Comparison of ENCODE assay signal across 8 cellular contexts in the genomic region with DNA sequence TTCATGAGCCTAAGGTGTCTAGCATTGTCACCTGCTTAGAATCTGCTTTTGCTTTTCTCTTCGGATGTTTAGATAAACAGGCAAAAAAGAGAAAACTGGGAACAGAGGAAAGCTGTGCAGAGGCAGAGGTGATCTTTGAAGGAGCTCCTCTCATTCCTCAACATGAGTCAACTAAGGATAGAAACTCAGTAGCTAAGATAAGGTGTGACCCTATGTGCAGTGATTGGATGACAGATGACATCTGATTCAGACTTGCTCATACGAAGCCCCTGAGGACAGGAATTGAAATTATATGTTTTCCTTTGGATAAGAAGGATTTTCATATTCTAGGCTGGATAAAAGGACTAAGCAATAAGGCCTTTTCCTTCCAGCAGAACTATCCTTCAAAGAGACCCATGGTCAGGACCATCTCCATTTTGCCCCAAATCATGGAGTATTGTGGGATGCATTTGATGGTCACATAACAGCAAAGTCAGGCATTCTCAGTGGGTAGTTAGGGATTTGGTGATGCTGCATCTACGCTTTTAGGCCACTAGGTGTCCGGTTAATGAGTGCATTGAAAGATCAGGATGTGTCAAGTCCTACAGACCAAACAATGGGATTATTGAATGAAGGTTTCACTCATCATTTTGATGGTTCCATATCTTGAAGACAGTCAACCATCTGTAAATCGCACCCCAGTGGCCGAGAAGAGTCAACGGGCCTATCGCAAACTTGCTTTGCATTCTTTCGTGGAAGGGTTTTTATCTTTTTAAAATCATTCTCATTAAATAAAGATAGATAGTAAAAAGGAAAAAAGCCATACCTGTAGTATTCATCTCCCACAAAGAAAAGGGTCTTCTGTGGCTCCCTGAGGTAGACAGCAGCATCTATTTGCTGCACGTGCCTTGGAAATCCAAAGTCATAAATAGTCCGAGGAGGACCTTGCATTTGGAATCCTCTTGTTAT. TPM values are rescaled to one million over a fixed set of nuclear protein-coding genes. Genes with fewer than 3 reads are reported as not detected.
A peak's percentile ranks its signal among the peaks of the same experiment; 100 is the strongest.
DNase-seq lines count a peak whose midpoint lies in the region; ATAC-seq and TF ChIP-seq lines count a peak whose summit lies in the region.

No MANE protein-coding gene starts in this region.

- H3K27ac Mint-ChIP-seq in T-helper 2 cell treated with Interferon-gamma antibody and Interleukin-4, amounts not matched to agents 5 μg/mL and 100 μg/mL, for 36 hours: no peak overlapping the region

- intact Hi-C loops in cardiac septum (cut with DNase I) (no loop called here), transverse colon (cut with DNase I; ENCODE audit: low total_unique reads) (no loop called here)

- no peaks in the 10 kb centered on the region for H3K36me3 ChIP-seq in cardiac muscle cell
- no peaks in the 10 kb centered on the region for H3K36me3 ChIP-seq in transverse colon

- H3K4me3 Mint-ChIP-seq in T-helper 2 cell treated with Interferon-gamma antibody and Interleukin-4, amounts not matched to agents 5 μg/mL and 100 μg/mL, for 36 hours: no peak overlapping the region

- TF ChIP-seq POLR2A in transverse colon (IDR thresholded peaks at IDR 0.05): no peak

- H3K4me1 Mint-ChIP-seq in T-helper 2 cell treated with Interferon-gamma antibody and Interleukin-4, amounts not matched to agents 5 μg/mL and 100 μg/mL, for 36 hours (ENCODE audit: low read depth): peaks cover 10% of the 10 kb centered on the region

- H3K9me3 ChIP-seq in cardiac muscle cell (ENCODE audit: low read depth) (no peaks in the 10 kb centered on the region), transverse colon (no peaks in the 10 kb centered on the region)

- H3K27ac ChIP-seq in cardiac muscle cell (no peak overlapping the region), transverse colon (no peak overlapping the region)

- H3K36me3 Mint-ChIP-seq in T-helper 2 cell treated with Interferon-gamma antibody and Interleukin-4, amounts not matched to agents 5 μg/mL and 100 μg/mL, for 36 hours (ENCODE audit: low read depth): no peaks in the 10 kb centered on the region

- TF ChIP-seq CTCF in cardiac muscle cell (IDR thresholded peaks at IDR 0.05; ENCODE audit: low read depth, low read length): peak; percentile 63
- TF ChIP-seq CTCF in epithelial cell of esophagus (IDR thresholded peaks at IDR 0.05; ENCODE audit: insufficient read depth, low read depth, low read length, missing control alignments): peak; percentile 58
- TF ChIP-seq CTCF in transverse colon (IDR thresholded peaks at IDR 0.05): peak in 4 of 5 experiments; percentile 35 to 50 (median 46)

- no peaks in the 10 kb centered on the region for H3K27me3 ChIP-seq in cardiac muscle cell
- H3K27me3 ChIP-seq in transverse colon: no peaks in the 10 kb centered on the region

- no peaks in the 10 kb centered on the region for H3K9me3 Mint-ChIP-seq in T-helper 2 cell treated with Interferon-gamma antibody and Interleukin-4, amounts not matched to agents 5 μg/mL and 100 μg/mL, for 36 hours

- H3K27me3 Mint-ChIP-seq in T-helper 2 cell treated with Interferon-gamma antibody and Interleukin-4, amounts not matched to agents 5 μg/mL and 100 μg/mL, for 36 hours (ENCODE audit: low read depth): no peaks in the 10 kb centered on the region

- in situ Hi-C loops in transverse colon (cut with MboI; ENCODE audit: low pct_ligation_motif_present in 1 of 4, low pct_unique_long_range_greater_than_20kb in 1 of 4, low sequenced_read_pairs in 3 of 4): no loop called here

- H3K4me3 ChIP-seq in cardiac muscle cell (no peak overlapping the region), epithelial cell of esophagus (ENCODE audit: low read length) (no peak overlapping the region), transverse colon (no peak overlapping the region)

- no peak for ATAC-seq in HG02973 (IDR thresholded peaks at IDR 0.05; ENCODE audit: unreplicated experiment)
- no peak for ATAC-seq in GM21723 (IDR thresholded peaks at IDR 0.05; ENCODE audit: unreplicated experiment)

- no peak for TF ChIP-seq EP300 in transverse colon (IDR thresholded peaks at IDR 0.05; ENCODE audit: low read depth)

- 80 to 88% methylated on average over 6 to 11 of the region's 11 CpGs for WGBS in transverse colon (ENCODE audit: low coverage in 1 of 2), 2 donors

- no peaks in the 10 kb centered on the region for H3K4me1 ChIP-seq in cardiac muscle cell (ENCODE audit: low read depth)
- no peaks in the 10 kb centered on the region for H3K4me1 ChIP-seq in transverse colon

- DNase-seq in cardiac muscle cell (ENCODE audit: low read depth in 1 of 2, low spot score in 1 of 2) (peak; percentile 21 to 37), cardiac septum (ENCODE audit: low spot score) (no peak), NCI-H226 (peak; percentile 33), epithelial cell of esophagus (ENCODE audit: low read depth) (peak; percentile 53), transverse colon (no peak)
- DNase-seq in T-helper 2 cell treated with Interferon-gamma antibody and Interleukin-4, amounts not matched to agents 5 μg/mL and 100 μg/mL, for 36 hours (ENCODE audit: low spot score): no peak

RNA-seq across cellular contexts. Expression of gene MMP20, which starts 32.2 kb away (rescaled TPM):
- total RNA-seq in cardiac muscle cell: not detected in 2 replicates
- not detected in 2 replicates for polyA plus RNA-seq in cardiac muscle cell
- not detected for total RNA-seq in cardiac septum
- total RNA-seq in transverse colon: not detected

Comparison
In these comparisons a context has a peak if more than half of its experiments do, and no peak if none do; other contexts are left out.
1. DNase-seq: peak in cardiac muscle cell (2 of 2), NCI-H226 (single experiment) and epithelial cell of esophagus (single experiment); none in cardiac septum (single experiment), transverse colon (single experiment) and T-helper 2 cell treated with Interferon-gamma antibody and Interleukin-4, amounts not matched to agents 5 μg/mL and 100 μg/mL, for 36 hours (single experiment).
2. Peak in every context shown above with its lines, with median percentiles within 50 percentile points of each other: CTCF ChIP-seq.